In the genomic region with DNA sequence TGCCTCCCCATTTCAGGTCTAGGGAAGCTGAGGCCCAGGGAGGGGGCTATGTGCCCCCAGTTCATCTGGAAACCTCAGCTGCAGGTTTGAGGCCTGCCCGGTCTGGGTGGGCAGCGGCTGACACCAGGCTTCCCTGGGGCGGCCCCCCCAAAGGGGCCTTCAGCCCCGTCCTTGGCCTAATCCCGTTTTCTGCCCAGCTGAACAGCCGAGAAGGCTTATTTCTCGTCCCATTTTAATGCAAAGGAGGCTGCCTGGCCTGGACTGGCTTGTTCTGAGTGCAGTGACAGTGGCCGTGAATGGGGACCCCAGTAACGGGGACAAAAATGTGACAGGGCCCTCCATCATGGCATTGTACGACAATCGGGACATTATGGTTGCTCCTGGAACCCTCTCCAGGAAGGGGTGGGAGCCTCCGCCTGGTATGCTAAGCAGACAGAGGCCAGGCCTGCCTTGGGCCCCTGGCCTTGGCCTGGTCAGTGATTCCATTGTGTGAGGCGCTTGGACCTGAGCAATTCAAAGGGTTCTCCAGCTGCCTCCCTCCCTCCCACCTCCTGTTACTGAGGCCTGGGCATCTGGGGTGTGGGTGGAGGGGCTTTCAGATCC, we compare ENCODE assay signal across 15 cellular contexts.
"Had no signal": no experiment of that assay in that cellular context is flagged by ENCODE, and none has a peak within 500 bp of the region (broad histone marks: within the 10 kb centered on the region; RNA-seq: fewer than 3 reads in every experiment).

No MANE protein-coding gene starts in this region.

- H3K4me3 ChIP-seq: breast epithelium, gastroesophageal sphincter, tibial artery, uterus had no signal

- H3K4me1 Mint-ChIP-seq: memory B cell had no signal

- H3K27ac Mint-ChIP-seq: memory B cell, natural killer cell had no signal

- H3K4me1 ChIP-seq: breast epithelium, gastroesophageal sphincter, uterus had no signal

- H3K36me3 Mint-ChIP-seq: memory B cell, natural killer cell had no signal

- H3K36me3 ChIP-seq: breast epithelium, gastroesophageal sphincter, tibial artery, uterus had no signal

- H3K27ac ChIP-seq: breast epithelium, gastroesophageal sphincter, tibial artery, uterus had no signal

- H3K9me3 ChIP-seq: breast epithelium, gastroesophageal sphincter, tibial artery, uterus had no signal

- H3K27me3 ChIP-seq: uterus had no signal

- H3K4me3 Mint-ChIP-seq: memory B cell, natural killer cell had no signal

- ATAC-seq: activated CD4-positive, CD25-positive, alpha-beta regulatory T cell treated with anti-CD3 and anti-CD28 coated beads, Interleukin-2, amount 50 U/mL, for 24 hours; gastroesophageal sphincter; left lobe of liver; natural killer cell had no signal

- DNase-seq: activated CD4-positive, alpha-beta T cell treated with anti-CD3 and anti-CD28 coated beads, Interleukin-2, amount 50 U/mL, for 1 hour; activated naive CD4-positive, alpha-beta T cell treated with Interleukin-2 at 50 U/mL for 16 hours; activated T-cell treated with anti-CD3 and anti-CD28 coated beads for 4 hours; erythroblast; natural killer cell; stimulated activated CD4-positive, alpha-beta T cell treated with anti-CD3 and anti-CD28 coated beads, Interleukin-12 subunit alpha, Interleukin-12 subunit beta, amount 100 ng/mL, for 4 hours; stimulated activated CD4-positive, alpha-beta T cell treated with anti-CD3 and anti-CD28 coated beads, Interleukin-2, amount 100 ng/mL, for 24 hours; T-helper 9 cell; tibial artery; uterus had no signal

- H3K9me3 Mint-ChIP-seq: memory B cell, natural killer cell had no signal
